Comparison of ENCODE assay signal across 19 cellular contexts in genomic region chrX:112826020-112826419, GRCh38.
"Had no signal": no experiment of that assay in that cellular context is flagged by ENCODE, and none has a peak within 500 bp of the region (broad histone marks: within the 10 kb centered on the region; RNA-seq: fewer than 3 reads in every experiment).

No MANE protein-coding gene starts in this region.

- ATAC-seq: activated CD8-positive, alpha-beta memory T cell treated with anti-CD3 and anti-CD28 coated beads, Interleukin-2, amount 10 ng/mL, durations not matched to agents 7 days and 5 days; activated naive CD8-positive, alpha-beta T cell treated with anti-CD3 and anti-CD28 coated beads, Interleukin-2, amount 50 U/mL, for 24 hours; activated T-helper 17 cell treated with anti-CD3 and anti-CD28 coated beads, Interleukin-2, amount 50 U/mL, for 72 hours; left lobe of liver; natural killer cell treated with Interleukin-12 subunit alpha and Interleukin-12 subunit beta and Interleukin-15 and Interleukin-18, amount 100 ng/mL, for 72 hours; sciatic nerve; stimulated activated naive B cell treated with anti-CD40 and anti-IgM and Interleukin-4, amounts not matched to agents 10 μg/mL and 1 μg/mL and 100 μg/mL, for 72 hours had no signal

- H3K4me1 ChIP-seq: ascending aorta had no signal

- H3K36me3 ChIP-seq: ascending aorta, esophagus squamous epithelium, neutrophil had no signal

- DNase-seq: activated B cell treated with CpG ODN at 0.5 μM for 24 hours; activated CD4-positive, alpha-beta memory T cell treated with anti-CD3 and anti-CD28 coated beads, Interleukin-2, amount 10 ng/mL, durations not matched to agents 7 days and 5 days; activated CD4-positive, alpha-beta T cell treated with anti-CD3 and anti-CD28 coated beads for 4 hours; activated CD8-positive, alpha-beta memory T cell treated with anti-CD3 and anti-CD28 coated beads, Interleukin-2, amount 10 ng/mL, durations not matched to agents 7 days and 5 days; activated naive CD4-positive, alpha-beta T cell treated with anti-CD3 and anti-CD28 coated beads for 36 hours; activated naive CD8-positive, alpha-beta T cell treated with anti-CD3 and anti-CD28 coated beads, Interleukin-2, amount 50 U/mL, for 24 hours; dermis blood vessel endothelial cell; effector memory CD4-positive, alpha-beta T cell; esophagus squamous epithelium; stimulated activated naive B cell treated with anti-CD40 and anti-IgM and Interleukin-4, amounts not matched to agents 10 μg/mL and 1 μg/mL and 100 μg/mL, for 72 hours; T-helper 1 cell; T-helper 9 cell had no signal

- H3K27me3 ChIP-seq: ascending aorta, esophagus squamous epithelium, neutrophil had no signal

- H3K27ac ChIP-seq: ascending aorta, esophagus squamous epithelium, neutrophil had no signal

- H3K4me3 ChIP-seq: ascending aorta, esophagus squamous epithelium, lung had no signal

- H3K9me3 ChIP-seq: ascending aorta, esophagus squamous epithelium, neutrophil had no signal
